8 cellular contexts compared by ENCODE assay signal in the genomic region with DNA sequence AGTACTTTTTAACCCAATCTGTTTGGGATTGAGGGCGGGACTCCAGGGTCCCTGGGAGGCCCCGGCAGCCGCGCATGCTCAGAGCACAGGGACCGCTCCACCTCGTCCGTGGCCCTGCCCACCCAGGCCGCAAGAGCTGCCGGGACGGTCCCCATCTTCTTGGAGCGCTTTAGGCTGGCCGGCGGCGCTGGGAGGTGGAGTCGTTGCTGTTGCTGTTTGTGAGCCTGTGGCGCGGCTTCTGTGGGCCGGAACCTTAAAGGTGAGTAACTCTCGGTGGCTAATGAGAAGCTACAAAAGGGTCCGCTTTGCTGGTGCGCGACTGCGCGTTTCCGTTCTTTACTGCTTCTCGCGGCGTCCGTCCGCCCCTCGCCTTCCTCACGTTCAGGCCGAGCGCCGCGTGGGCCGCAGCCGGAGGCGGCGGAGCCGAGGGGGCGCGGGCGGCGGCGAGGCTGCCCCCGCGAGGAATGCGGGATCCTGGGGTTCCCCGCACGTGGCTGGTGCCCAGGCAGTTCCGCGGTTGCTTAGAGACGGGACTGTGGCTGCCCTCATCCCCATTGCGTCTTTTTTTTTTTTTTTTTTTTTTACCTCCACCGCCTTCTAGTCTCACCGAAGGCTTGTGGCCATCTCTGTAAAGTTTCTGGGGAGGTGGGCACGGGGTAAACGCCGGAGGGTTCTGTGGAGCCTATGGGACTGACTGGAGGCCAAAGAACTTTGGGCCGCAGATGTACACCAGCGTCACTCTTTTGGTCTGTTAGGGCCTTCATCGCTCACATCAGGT. TPM values are rescaled to one million over a fixed set of nuclear protein-coding genes. Genes with fewer than 3 reads are reported as not detected.
DNase-seq lines count a peak whose midpoint lies in the region; ATAC-seq and TF ChIP-seq lines count a peak whose summit lies in the region.

A gene (plus strand): TSS at position 154 of the 778 bp plus-strand sequence. CDS start 2,090 bp downstream, outside the sequence.

- peak within 1 kb of the TSS; percentile 70 to 79 for H3K27ac ChIP-seq in liver (ENCODE audit: low read depth in 1 of 2, low read length in 2 of 2)

- no peak for TF ChIP-seq CTCF in liver (IDR thresholded peaks at IDR 0.05; ENCODE audit: low read depth, low read length, missing input control)

- peaks cover 0 to 4% (median 0%) of the 10 kb centered on the region in 4 donors for H3K36me3 ChIP-seq in liver (ENCODE audit: control insufficient read depth in 4 of 4, insufficient read depth in 3 of 4, low read depth in 1 of 4, low read length in 3 of 4)

- H3K9ac ChIP-seq in liver (ENCODE audit: low read depth in 1 of 2, low read length in 2 of 2), result peak within 1 kb of the TSS; percentile 48 to 69

- no peaks in the 10 kb centered on the region for H3K9me3 ChIP-seq in liver (ENCODE audit: control insufficient read depth in 4 of 4, low read length in 3 of 4)

- WGBS in liver, result under 1% methylated on average over 63 of the region's 63 CpGs

- TF ChIP-seq RAD21 in liver (IDR thresholded peaks at IDR 0.05), result peak; percentile 7 to 46

- H3K4me3 ChIP-seq in liver (ENCODE audit: low read depth in 1 of 3, low read length in 3 of 3), result peak within 1 kb of the TSS; percentile 73 to 97 (median 85)

- H3K27me3 ChIP-seq in liver (ENCODE audit: control insufficient read depth in 4 of 4, insufficient read depth in 4 of 4, low read length in 3 of 4), result no peaks in the 10 kb centered on the region

- ATAC-seq in GM19351 (IDR thresholded peaks at IDR 0.05; ENCODE audit: unreplicated experiment) (peak; percentile 97), HG03521 (IDR thresholded peaks at IDR 0.05; ENCODE audit: unreplicated experiment) (peak; percentile 96)

- peaks cover 0 to 6% (median 4%) of the 10 kb centered on the region in 4 donors for H3K4me1 ChIP-seq in liver (ENCODE audit: control insufficient read depth in 4 of 4, insufficient read depth in 4 of 4, low read length in 3 of 4)

- DNase-seq in C1 segment of cervical spinal cord (lab: John Stamatoyannopoulos, UW), result peak; percentile 21 to 92 (median 82)
- DNase-seq in NCI-H774 (lab: John Stamatoyannopoulos, UW), result peak; percentile 89
- peak; percentile 97 to 98 for DNase-seq in activated CD4-positive, alpha-beta T cell treated with anti-CD3 and anti-CD28 coated beads, Interleukin-2, amount 50 U/mL, for 48 hours
- DNase-seq in dermis microvascular lymphatic vessel endothelial cell (ENCODE audit: low read depth in 2 of 2), result peak; percentile 80 to 93
- peak; percentile 97 for DNase-seq in stimulated activated CD4-positive, alpha-beta T cell treated with anti-CD3 and anti-CD28 coated beads, Interleukin-4, amount 100 ng/mL, for 24 hours

TF ChIP-seq in liver, 16 proteins besides CTCF, POLR2A, EP300 and RAD21:
- TF ChIP-seq GABPA (IDR thresholded peaks at IDR 0.05 in 1 of 2, conservative IDR thresholded peaks at IDR 0.05 in 1 of 2), result peak in 1 of 2 donors; percentile 42
- TF ChIP-seq FOXA1 (IDR thresholded peaks at IDR 0.05), result no peak
- peak; percentile 91 for TF ChIP-seq YY1 (IDR thresholded peaks at IDR 0.05)
- TF ChIP-seq HNF4G (IDR thresholded peaks at IDR 0.05), result no peak
- TF ChIP-seq HNF4A (conservative IDR thresholded peaks at IDR 0.05), result no peak
- TF ChIP-seq, protein P1, sequence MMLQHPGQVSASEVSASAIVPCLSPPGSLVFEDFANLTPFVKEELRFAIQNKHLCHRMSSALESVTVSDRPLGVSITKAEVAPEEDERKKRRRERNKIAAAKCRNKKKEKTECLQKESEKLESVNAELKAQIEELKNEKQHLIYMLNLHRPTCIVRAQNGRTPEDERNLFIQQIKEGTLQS (IDR thresholded peaks at IDR 0.05), result peak; percentile 19
- TF ChIP-seq JUND (IDR thresholded peaks at IDR 0.05), result no peak
- TF ChIP-seq, protein P2, sequence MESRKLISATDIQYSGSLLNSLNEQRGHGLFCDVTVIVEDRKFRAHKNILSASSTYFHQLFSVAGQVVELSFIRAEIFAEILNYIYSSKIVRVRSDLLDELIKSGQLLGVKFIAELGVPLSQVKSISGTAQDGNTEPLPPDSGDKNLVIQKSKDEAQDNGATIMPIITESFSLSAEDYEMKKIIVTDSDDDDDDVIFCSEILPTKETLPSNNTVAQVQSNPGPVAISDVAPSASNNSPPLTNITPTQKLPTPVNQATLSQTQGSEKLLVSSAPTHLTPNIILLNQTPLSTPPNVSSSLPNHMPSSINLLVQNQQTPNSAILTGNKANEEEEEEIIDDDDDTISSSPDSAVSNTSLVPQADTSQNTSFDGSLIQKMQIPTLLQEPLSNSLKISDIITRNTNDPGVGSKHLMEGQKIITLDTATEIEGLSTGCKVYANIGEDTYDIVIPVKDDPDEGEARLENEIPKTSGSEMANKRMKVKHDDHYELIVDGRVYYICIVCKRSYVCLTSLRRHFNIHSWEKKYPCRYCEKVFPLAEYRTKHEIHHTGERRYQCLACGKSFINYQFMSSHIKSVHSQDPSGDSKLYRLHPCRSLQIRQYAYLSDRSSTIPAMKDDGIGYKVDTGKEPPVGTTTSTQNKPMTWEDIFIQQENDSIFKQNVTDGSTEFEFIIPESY (IDR thresholded peaks at IDR 0.05), result no peak
- no peak for TF ChIP-seq FOXA2 (IDR thresholded peaks at IDR 0.05)
- peak; percentile 54 for TF ChIP-seq TAF1 (conservative IDR thresholded peaks at IDR 0.05)
- TF ChIP-seq, protein P3, sequence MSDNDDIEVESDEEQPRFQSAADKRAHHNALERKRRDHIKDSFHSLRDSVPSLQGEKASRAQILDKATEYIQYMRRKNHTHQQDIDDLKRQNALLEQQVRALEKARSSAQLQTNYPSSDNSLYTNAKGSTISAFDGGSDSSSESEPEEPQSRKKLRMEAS (IDR thresholded peaks at IDR 0.05), result peak; percentile 36
- TF ChIP-seq EGR1 (IDR thresholded peaks at IDR 0.05; ENCODE audit: low read depth in 2 of 2), result no peak
- TF ChIP-seq SP1 (IDR thresholded peaks at IDR 0.05), result peak; percentile 39
- peak; percentile 5 to 8 for TF ChIP-seq RXRA (IDR thresholded peaks at IDR 0.05)
- TF ChIP-seq, protein P4, sequence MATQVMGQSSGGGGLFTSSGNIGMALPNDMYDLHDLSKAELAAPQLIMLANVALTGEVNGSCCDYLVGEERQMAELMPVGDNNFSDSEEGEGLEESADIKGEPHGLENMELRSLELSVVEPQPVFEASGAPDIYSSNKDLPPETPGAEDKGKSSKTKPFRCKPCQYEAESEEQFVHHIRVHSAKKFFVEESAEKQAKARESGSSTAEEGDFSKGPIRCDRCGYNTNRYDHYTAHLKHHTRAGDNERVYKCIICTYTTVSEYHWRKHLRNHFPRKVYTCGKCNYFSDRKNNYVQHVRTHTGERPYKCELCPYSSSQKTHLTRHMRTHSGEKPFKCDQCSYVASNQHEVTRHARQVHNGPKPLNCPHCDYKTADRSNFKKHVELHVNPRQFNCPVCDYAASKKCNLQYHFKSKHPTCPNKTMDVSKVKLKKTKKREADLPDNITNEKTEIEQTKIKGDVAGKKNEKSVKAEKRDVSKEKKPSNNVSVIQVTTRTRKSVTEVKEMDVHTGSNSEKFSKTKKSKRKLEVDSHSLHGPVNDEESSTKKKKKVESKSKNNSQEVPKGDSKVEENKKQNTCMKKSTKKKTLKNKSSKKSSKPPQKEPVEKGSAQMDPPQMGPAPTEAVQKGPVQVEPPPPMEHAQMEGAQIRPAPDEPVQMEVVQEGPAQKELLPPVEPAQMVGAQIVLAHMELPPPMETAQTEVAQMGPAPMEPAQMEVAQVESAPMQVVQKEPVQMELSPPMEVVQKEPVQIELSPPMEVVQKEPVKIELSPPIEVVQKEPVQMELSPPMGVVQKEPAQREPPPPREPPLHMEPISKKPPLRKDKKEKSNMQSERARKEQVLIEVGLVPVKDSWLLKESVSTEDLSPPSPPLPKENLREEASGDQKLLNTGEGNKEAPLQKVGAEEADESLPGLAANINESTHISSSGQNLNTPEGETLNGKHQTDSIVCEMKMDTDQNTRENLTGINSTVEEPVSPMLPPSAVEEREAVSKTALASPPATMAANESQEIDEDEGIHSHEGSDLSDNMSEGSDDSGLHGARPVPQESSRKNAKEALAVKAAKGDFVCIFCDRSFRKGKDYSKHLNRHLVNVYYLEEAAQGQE (IDR thresholded peaks at IDR 0.05), result peak; percentile 44
- TF ChIP-seq NR2F2 (IDR thresholded peaks at IDR 0.05), result no peak

RNA-seq across cellular contexts. Expression of the gene that starts here (rescaled TPM):
- total RNA-seq in dermis microvascular lymphatic vessel endothelial cell (49.9 and 72.3 TPM in 2 replicates), liver (10 to 100 TPM; 35.1 to 49.2 TPM)
- polyA plus RNA-seq in liver, result 10 to 100 TPM; 29.9 to 61.4 TPM

Comparison
In these comparisons a context has a peak if more than half of its experiments do, and no peak if none do; other contexts are left out.
1. Peak in every context shown above with its lines: DNase-seq, ATAC-seq, H3K4me3 ChIP-seq and H3K27ac ChIP-seq.